Comparison of ENCODE assay signal across 15 cellular contexts in genomic region chr18:44696892-44697291, GRCh38. TPM values are rescaled to one million over a fixed set of nuclear protein-coding genes. Genes with fewer than 3 reads are reported as not detected.
DNase-seq lines count a peak whose midpoint lies in the region; ATAC-seq and TF ChIP-seq lines count a peak whose summit lies in the region.
"Had no signal": no experiment of that assay in that cellular context is flagged by ENCODE, and none has a peak within 500 bp of the region (broad histone marks: within the 10 kb centered on the region; RNA-seq: fewer than 3 reads in every experiment).

No MANE protein-coding gene starts in this region.

- H3K27ac Mint-ChIP-seq in natural killer cell, result no peak overlapping the region
- H3K27ac Mint-ChIP-seq: activated CD4-positive, alpha-beta T cell treated with anti-CD3 and anti-CD28 coated beads, Interleukin-2, amount 10 ng/mL, durations not matched to agents 24 days and 14 days had no signal

- H3K4me1 ChIP-seq in muscle layer of colon (ENCODE audit: insufficient read depth, low read length), result peaks cover 67% of the 10 kb centered on the region
- peaks cover 53 to 61% of the 10 kb centered on the region in 2 donors for H3K4me1 ChIP-seq in thyroid gland

- H3K9ac ChIP-seq in muscle layer of colon (ENCODE audit: low read length), result no peak overlapping the region
- H3K9ac ChIP-seq: SK-N-SH had no signal

- 31 to 38% methylated on average over 9 of the region's 9 CpGs for WGBS in thyroid gland, 2 donors

- peak in 1 of 2 donors; percentile 43 for TF ChIP-seq POLR2A in thyroid gland (IDR thresholded peaks at IDR 0.05)

- H3K9me3 ChIP-seq in muscle layer of colon (ENCODE audit: low read length) (no peaks in the 10 kb centered on the region), thyroid gland (no peaks in the 10 kb centered on the region)
- H3K9me3 ChIP-seq: SK-N-SH had no signal

- TF ChIP-seq CTCF in fibroblast of pulmonary artery (IDR thresholded peaks at IDR 0.05; ENCODE audit: low read length, missing control alignments) (no peak), thyroid gland (IDR thresholded peaks at IDR 0.05) (no peak), natural killer cell (IDR thresholded peaks at IDR 0.05) (no peak)

- intact Hi-C loops in thyroid gland (cut with DNase I) (no loop called here), natural killer cell (cut with micrococcal nuclease) (no loop called here)

- H3K36me3 ChIP-seq in muscle layer of colon (ENCODE audit: insufficient read depth, low read length), result no peaks in the 10 kb centered on the region
- no peaks in the 10 kb centered on the region for H3K36me3 ChIP-seq in thyroid gland

- no peak for ATAC-seq in HG03097 (IDR thresholded peaks at IDR 0.05; ENCODE audit: low FRiP score, unreplicated experiment)
- no peak for ATAC-seq in GM21515 (IDR thresholded peaks at IDR 0.05; ENCODE audit: unreplicated experiment)
- ATAC-seq in natural killer cell, result no peak

- peaks cover 42 to 53% of the 10 kb centered on the region in 2 donors for H3K4me1 Mint-ChIP-seq in natural killer cell

- no peaks in the 10 kb centered on the region for H3K27me3 Mint-ChIP-seq in natural killer cell (ENCODE audit: low read depth in 2 of 2)
- H3K27me3 Mint-ChIP-seq: CD4-positive, alpha-beta memory T cell had no signal

- H3K36me3 Mint-ChIP-seq in natural killer cell, result no peaks in the 10 kb centered on the region
- H3K36me3 Mint-ChIP-seq: CD4-positive, alpha-beta memory T cell had no signal

- no peak overlapping the region for H3K4me3 Mint-ChIP-seq in natural killer cell
- H3K4me3 Mint-ChIP-seq: activated CD4-positive, alpha-beta T cell treated with anti-CD3 and anti-CD28 coated beads, Interleukin-2, amount 10 ng/mL, durations not matched to agents 24 days and 14 days; CD4-positive, alpha-beta memory T cell had no signal

- in situ Hi-C loops in SK-MEL-5 (cut with HindIII; ENCODE audit: low pct_unique_long_range_greater_than_20kb, low sequenced_read_pairs), result no loop called here

- H3K4me3 ChIP-seq in fibroblast of pulmonary artery (replicated peaks; ENCODE audit: low read depth, low read length), result no peak overlapping the region
- peak overlapping the region in 1 of 2 donors; percentile 22 for H3K4me3 ChIP-seq in muscle layer of colon (ENCODE audit: low read depth in 1 of 2, low read length in 2 of 2)
- H3K4me3 ChIP-seq in thyroid gland (replicated peaks in 1 of 3), result no peak overlapping the region

- no peaks in the 10 kb centered on the region for H3K9me3 Mint-ChIP-seq in natural killer cell

- H3K27me3 ChIP-seq in muscle layer of colon (ENCODE audit: control insufficient read depth in 1 of 2, insufficient read depth in 2 of 2, low read length in 2 of 2), result no peaks in the 10 kb centered on the region
- no peaks in the 10 kb centered on the region for H3K27me3 ChIP-seq in thyroid gland

- DNase-seq in SK-MEL-5 (ENCODE audit: low read depth, low spot score) (peak; percentile 55), fibroblast of pulmonary artery (ENCODE audit: low read depth) (peak; percentile 19), thyroid gland (peak; percentile 70 to 72), NCI-H774 (lab: John Stamatoyannopoulos, UW) (no peak), natural killer cell (no peak)
- DNase-seq: activated CD4-positive, alpha-beta T cell treated with anti-CD3 and anti-CD28 coated beads, Interleukin-2, amount 10 ng/mL, durations not matched to agents 24 days and 14 days; activated gamma-delta T cell; CD4-positive, alpha-beta memory T cell; NCI-H1105; NCI-H526; SK-N-SH; stimulated activated CD4-positive, alpha-beta T cell treated with anti-CD3 and anti-CD28 coated beads, Interleukin-4, amount 100 ng/mL, for 1 hour had no signal

- peak overlapping the region; percentile 52 for H3K27ac ChIP-seq in muscle layer of colon (ENCODE audit: low read depth, low read length)
- peak overlapping the region in 2 of 3 donors; percentile 39 to 43 for H3K27ac ChIP-seq in thyroid gland

RNA-seq across cellular contexts. Expression of gene SETBP1, which starts 16.2 kb away (rescaled TPM):
- 1.7 and 2.3 TPM in 2 replicates for total RNA-seq in SK-MEL-5 (2014; rRNA removed; shearing (Covaris generic))
- polyA plus RNA-seq in SK-MEL-5 (2015; cell fraction: cytosol; rRNA removed), result 2.1 and 2.3 TPM in 2 replicates
- 3.1 and 3.8 TPM in 2 replicates for polyA plus RNA-seq in SK-MEL-5 (2015; cell fraction: nucleus; rRNA removed)
- 10 to 100 TPM; 32.1 to 72.0 (median 42.0) TPM for total RNA-seq in thyroid gland
- 10 to 100 TPM; 36.0 to 46.6 (median 41.2) TPM for total RNA-seq in natural killer cell

Comparison
In these comparisons a context has a peak if more than half of its experiments do, and no peak if none do; other contexts are left out.
1. DNase-seq: peak in SK-MEL-5 (single experiment), fibroblast of pulmonary artery (single experiment) and thyroid gland (2 of 2); none in NCI-H774 (single experiment) and natural killer cell (single experiment).
2. RNA of gene SETBP1, which starts 16.2 kb away (total RNA-seq): 32.1 to 72.0 TPM in thyroid gland and 36.0 to 46.6 TPM in natural killer cell; 1.7 to 2.3 TPM in SK-MEL-5; every median in the first group is over 10 times any median in the second.